29 cellular contexts compared by ENCODE assay signal in the genomic region with DNA sequence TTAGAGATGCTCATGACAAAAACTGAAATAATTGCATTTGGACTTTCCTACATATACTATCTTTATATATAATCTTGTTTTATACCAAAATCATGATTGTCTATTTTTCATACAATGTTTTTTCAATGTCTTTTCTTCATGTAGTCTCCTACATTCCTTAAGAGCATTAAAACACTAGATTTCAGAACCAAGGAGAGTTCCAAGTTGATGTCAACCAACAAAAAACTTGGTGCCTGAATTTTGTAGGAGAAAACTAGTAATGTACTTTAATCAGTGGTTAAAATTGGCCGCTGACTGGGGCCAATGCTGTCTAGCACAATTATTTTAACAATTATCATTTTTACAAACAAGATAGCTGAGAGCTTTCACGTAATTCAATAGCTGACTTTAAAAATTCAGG.
A peak's percentile ranks its signal among the peaks of the same experiment; 100 is the strongest.
DNase-seq lines count a peak whose midpoint lies in the region; ATAC-seq, FAIRE-seq and TF ChIP-seq lines count a peak whose summit lies in the region.
"Had no signal": no experiment of that assay in that cellular context is flagged by ENCODE, and none has a peak within 500 bp of the region (broad histone marks: within the 10 kb centered on the region; RNA-seq: fewer than 3 reads in every experiment).

No MANE protein-coding gene starts in this region.

- H3K4me1 ChIP-seq in A549, result no peaks in the 10 kb centered on the region
- H3K4me1 ChIP-seq in tibial nerve, result no peaks in the 10 kb centered on the region
- H3K4me1 ChIP-seq: BLaER1, gastroesophageal sphincter, left lung, thyroid gland had no signal

- FAIRE-seq in A549 (lab: Jason Lieb, UNC), result no peak
- FAIRE-seq: astrocyte, GM18507, TTC549 had no signal

- H3K4me3 ChIP-seq in A549, result no peak overlapping the region
- H3K4me3 ChIP-seq in Jurkat, Clone E6-1 (ENCODE audit: low read length), result no peak overlapping the region
- H3K4me3 ChIP-seq in astrocyte of the cerebellum (ENCODE audit: low read depth, low read length), result no peak overlapping the region
- no peak overlapping the region for H3K4me3 ChIP-seq in kidney epithelial cell (ENCODE audit: low read depth, low read length)
- H3K4me3 ChIP-seq in tibial nerve, result no peak overlapping the region
- H3K4me3 ChIP-seq: BLaER1, gastroesophageal sphincter, left lung, thyroid gland had no signal

- TF ChIP-seq CTCF in A549 (IDR thresholded peaks at IDR 0.05) (no peak), astrocyte of the cerebellum (IDR thresholded peaks at IDR 0.05; ENCODE audit: low read depth, low read length, missing control alignments) (no peak), kidney epithelial cell (IDR thresholded peaks at IDR 0.05; ENCODE audit: insufficient read depth, low read length, poor library complexity, severe bottlenecking) (no peak), tibial nerve (IDR thresholded peaks at IDR 0.05) (no peak)

- H3K27me3 ChIP-seq in kidney epithelial cell (ENCODE audit: control insufficient read depth, insufficient read depth, low read length) (no peaks in the 10 kb centered on the region), tibial nerve (no peaks in the 10 kb centered on the region)
- H3K27me3 ChIP-seq: BLaER1, gastroesophageal sphincter, left lung, thyroid gland had no signal

- in situ Hi-C loops in astrocyte of the cerebellum (cut with HindIII; ENCODE audit: low sequenced_read_pairs), result no loop called here

- no peak overlapping the region for H3K27ac ChIP-seq in A549
- H3K27ac ChIP-seq in tibial nerve, result no peak overlapping the region
- H3K27ac ChIP-seq: BLaER1, gastroesophageal sphincter, left lung, thyroid gland had no signal

- TF ChIP-seq RAD21 in A549 (conservative IDR thresholded peaks at IDR 0.05 in 1 of 2, IDR thresholded peaks at IDR 0.05 in 1 of 2), result no peak

- H3K9me3 ChIP-seq in A549 (no peaks in the 10 kb centered on the region), tibial nerve (no peaks in the 10 kb centered on the region)
- H3K9me3 ChIP-seq: BLaER1, gastroesophageal sphincter, left lung, thyroid gland had no signal

- TF ChIP-seq POLR2A in A549 (IDR thresholded peaks at IDR 0.05; ENCODE audit: low read length) (no peak), tibial nerve (IDR thresholded peaks at IDR 0.05) (no peak)

- ATAC-seq in A549 (no peak), GM19035 (IDR thresholded peaks at IDR 0.05; ENCODE audit: unreplicated experiment) (no peak), HG03045 (IDR thresholded peaks at IDR 0.05; ENCODE audit: unreplicated experiment) (no peak)
- ATAC-seq: activated CD4-positive, CD25-positive, alpha-beta regulatory T cell treated with anti-CD3 and anti-CD28 coated beads, Interleukin-2, amount 50 U/mL, for 24 hours; activated CD8-positive, alpha-beta memory T cell treated with anti-CD3 and anti-CD28 coated beads, Interleukin-2, amount 10 ng/mL, durations not matched to agents 7 days and 5 days; gastroesophageal sphincter; left lung had no signal

- TF ChIP-seq EP300 in A549 (IDR thresholded peaks at IDR 0.05) (no peak), tibial nerve (IDR thresholded peaks at IDR 0.05) (no peak)

- WGBS in A549 (ENCODE audit: missing lambda C conversion rate), result 0% methylated on average over 2 of the region's 2 CpGs
- 54 to 57% methylated on average over 2 of the region's 2 CpGs for WGBS in tibial nerve, 2 donors

- H3K36me3 ChIP-seq in kidney epithelial cell (ENCODE audit: control insufficient read depth, insufficient read depth, low read length) (no peaks in the 10 kb centered on the region), tibial nerve (no peaks in the 10 kb centered on the region)
- H3K36me3 ChIP-seq: BLaER1, gastroesophageal sphincter, left lung, thyroid gland had no signal

- POLR2A ChIA-PET in A549 (lab: Yijun Ruan, JAX), result no interaction called here

- no peak for DNase-seq in A549 (ENCODE audit: low read depth in 1 of 2, low spot score in 1 of 2)
- DNase-seq in Jurkat, Clone E6-1 (ENCODE audit: low read depth, low spot score), result peak; percentile 8
- DNase-seq in astrocyte of the cerebellum (ENCODE audit: low read depth), result peak; percentile 11
- peak; percentile 1 for DNase-seq in kidney epithelial cell (ENCODE audit: low read depth)
- no peak for DNase-seq in SK-N-DZ (ENCODE audit: low spot score)
- DNase-seq in tibial nerve (ENCODE audit: low spot score in 2 of 2), result no peak
- DNase-seq: activated CD4-positive, alpha-beta T cell treated with anti-CD3 and anti-CD28 coated beads, Interleukin-2, amount 50 U/mL, for 4 hours; activated CD8-positive, alpha-beta memory T cell treated with anti-CD3 and anti-CD28 coated beads, Interleukin-2, amount 10 ng/mL, durations not matched to agents 7 days and 5 days; activated gamma-delta T cell treated with Interleukin-2 at 50 U/mL for 16 hours; activated naive CD8-positive, alpha-beta T cell treated with anti-CD3 and anti-CD28 coated beads, Interleukin-2, amount 10 ng/mL, durations not matched to agents 7 days and 5 days; activated T-cell treated with anti-CD3 and anti-CD28 coated beads, Interleukin-2, amount 50 U/mL, for 48 hours; DMS 273 treated with DMSO at 0.1 percent for 48 hours; H9; left lung; naive B cell; NCI-H1092; NCI-H1694 treated with DMSO at 0.1 percent for 48 hours; NCI-H2171 treated with DMSO at 0.1 percent for 48 hours; NCI-H510A treated with DMSO at 0.1 percent for 48 hours; stimulated activated CD4-positive, alpha-beta T cell treated with anti-CD3 and anti-CD28 coated beads, Interleukin-4, amount 100 ng/mL, for 24 hours; thyroid gland had no signal

- H3K4me2 ChIP-seq in A549, result no peak overlapping the region
- H3K4me2 ChIP-seq: BLaER1 had no signal

- CTCF ChIA-PET in A549 (lab: Yijun Ruan, JAX), result no interaction called here

TF ChIP-seq in A549, 52 proteins besides CTCF, POLR2A, EP300 and RAD21:
- TF ChIP-seq, protein P1, sequence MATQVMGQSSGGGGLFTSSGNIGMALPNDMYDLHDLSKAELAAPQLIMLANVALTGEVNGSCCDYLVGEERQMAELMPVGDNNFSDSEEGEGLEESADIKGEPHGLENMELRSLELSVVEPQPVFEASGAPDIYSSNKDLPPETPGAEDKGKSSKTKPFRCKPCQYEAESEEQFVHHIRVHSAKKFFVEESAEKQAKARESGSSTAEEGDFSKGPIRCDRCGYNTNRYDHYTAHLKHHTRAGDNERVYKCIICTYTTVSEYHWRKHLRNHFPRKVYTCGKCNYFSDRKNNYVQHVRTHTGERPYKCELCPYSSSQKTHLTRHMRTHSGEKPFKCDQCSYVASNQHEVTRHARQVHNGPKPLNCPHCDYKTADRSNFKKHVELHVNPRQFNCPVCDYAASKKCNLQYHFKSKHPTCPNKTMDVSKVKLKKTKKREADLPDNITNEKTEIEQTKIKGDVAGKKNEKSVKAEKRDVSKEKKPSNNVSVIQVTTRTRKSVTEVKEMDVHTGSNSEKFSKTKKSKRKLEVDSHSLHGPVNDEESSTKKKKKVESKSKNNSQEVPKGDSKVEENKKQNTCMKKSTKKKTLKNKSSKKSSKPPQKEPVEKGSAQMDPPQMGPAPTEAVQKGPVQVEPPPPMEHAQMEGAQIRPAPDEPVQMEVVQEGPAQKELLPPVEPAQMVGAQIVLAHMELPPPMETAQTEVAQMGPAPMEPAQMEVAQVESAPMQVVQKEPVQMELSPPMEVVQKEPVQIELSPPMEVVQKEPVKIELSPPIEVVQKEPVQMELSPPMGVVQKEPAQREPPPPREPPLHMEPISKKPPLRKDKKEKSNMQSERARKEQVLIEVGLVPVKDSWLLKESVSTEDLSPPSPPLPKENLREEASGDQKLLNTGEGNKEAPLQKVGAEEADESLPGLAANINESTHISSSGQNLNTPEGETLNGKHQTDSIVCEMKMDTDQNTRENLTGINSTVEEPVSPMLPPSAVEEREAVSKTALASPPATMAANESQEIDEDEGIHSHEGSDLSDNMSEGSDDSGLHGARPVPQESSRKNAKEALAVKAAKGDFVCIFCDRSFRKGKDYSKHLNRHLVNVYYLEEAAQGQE (IDR thresholded peaks at IDR 0.05), result peak; percentile 58; the same call in 1 of the 2 replicates
- TF ChIP-seq, protein P2, sequence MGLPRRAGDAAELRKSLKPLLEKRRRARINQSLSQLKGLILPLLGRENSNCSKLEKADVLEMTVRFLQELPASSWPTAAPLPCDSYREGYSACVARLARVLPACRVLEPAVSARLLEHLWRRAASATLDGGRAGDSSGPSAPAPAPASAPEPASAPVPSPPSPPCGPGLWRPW (IDR thresholded peaks at IDR 0.05), result no peak
- TF ChIP-seq, protein P3, sequence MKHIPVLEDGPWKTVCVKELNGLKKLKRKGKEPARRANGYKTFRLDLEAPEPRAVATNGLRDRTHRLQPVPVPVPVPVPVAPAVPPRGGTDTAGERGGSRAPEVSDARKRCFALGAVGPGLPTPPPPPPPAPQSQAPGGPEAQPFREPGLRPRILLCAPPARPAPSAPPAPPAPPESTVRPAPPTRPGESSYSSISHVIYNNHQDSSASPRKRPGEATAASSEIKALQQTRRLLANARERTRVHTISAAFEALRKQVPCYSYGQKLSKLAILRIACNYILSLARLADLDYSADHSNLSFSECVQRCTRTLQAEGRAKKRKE (CRISPR knock-in tag; IDR thresholded peaks at IDR 0.05; ENCODE audit: low read depth), result no peak
- no peak for TF ChIP-seq MYC (IDR thresholded peaks at IDR 0.05; ENCODE audit: borderline replicate concordance, low read length)

Comparison
In these comparisons a context has a peak if more than half of its experiments do, and no peak if none do; other contexts are left out.
1. DNase-seq: peak in Jurkat, Clone E6-1 (single experiment), astrocyte of the cerebellum (single experiment) and kidney epithelial cell (single experiment); none in A549 (0 of 2), SK-N-DZ (single experiment) and tibial nerve (0 of 2).